21 cellular contexts compared by ENCODE assay signal in genomic region chr3:78244136-78244535, GRCh38.
DNase-seq lines count a peak whose midpoint lies in the region; FAIRE-seq and TF ChIP-seq lines count a peak whose summit lies in the region.
"Had no signal": no experiment of that assay in that cellular context is flagged by ENCODE, and none has a peak within 500 bp of the region (broad histone marks: within the 10 kb centered on the region; RNA-seq: fewer than 3 reads in every experiment).

No MANE protein-coding gene starts in this region.

- H3K9ac ChIP-seq in neuronal stem cell (ENCODE audit: low read depth, low read length, poor library complexity), result no peak overlapping the region
- H3K9ac ChIP-seq: BLaER1 had no signal

- FAIRE-seq in GM19239 (lab: Jason Lieb, UNC), result no peak
- FAIRE-seq: D721Med, G401.6, GM12891 had no signal

- H3K4me3 ChIP-seq in neuronal stem cell (ENCODE audit: low read length in 2 of 2), result no peak overlapping the region
- H3K4me3 ChIP-seq in WERI-Rb-1 (ENCODE audit: low read depth, low read length), result no peak overlapping the region
- H3K4me3 ChIP-seq in uterus, result no peak overlapping the region
- H3K4me3 ChIP-seq: BLaER1 had no signal

- WGBS in neuronal stem cell (ENCODE audit: extremely low coverage in 2 of 2, insufficient read length in 2 of 2, insufficient replicate concordance in 1 of 2), 2 donors, result no CpG with 5 or more reads among the region's 2 CpGs

- H2AFZ ChIP-seq in neuronal stem cell (ENCODE audit: low read length), result peak overlapping the region; percentile 29

- H3K18ac ChIP-seq in neuronal stem cell (ENCODE audit: low read length), result no peak overlapping the region

- H3K4ac ChIP-seq in neuronal stem cell (ENCODE audit: low read length), result no peak overlapping the region

- H3K4me2 ChIP-seq in neuronal stem cell (ENCODE audit: insufficient read depth, low read length, poor library complexity, severe bottlenecking), result no peak overlapping the region
- H3K4me2 ChIP-seq: BLaER1 had no signal

- TF ChIP-seq CTCF in WERI-Rb-1 (IDR thresholded peaks at IDR 0.05; ENCODE audit: low read depth, low read length) (no peak), uterus (IDR thresholded peaks at IDR 0.05) (no peak)

- H3K27ac ChIP-seq in neuronal stem cell (replicated peaks; ENCODE audit: low read length), result no peak overlapping the region
- H3K27ac ChIP-seq in WERI-Rb-1, result no peak overlapping the region
- no peak overlapping the region for H3K27ac ChIP-seq in uterus
- H3K27ac ChIP-seq: BLaER1 had no signal

- peak; percentile 59 for DNase-seq in OCI-M1 (lab: John Stamatoyannopoulos, UW)
- peak; percentile 54 for DNase-seq in amniotic epithelial cell (ENCODE audit: low read depth)
- no peak for DNase-seq in neuronal stem cell (ENCODE audit: low spot score)
- no peak for DNase-seq in WERI-Rb-1
- DNase-seq in GM19239 (ENCODE audit: insufficient read length, low spot score), result no peak
- no peak for DNase-seq in uterus
- DNase-seq: 8988T; ACHN; BE2C; C1 segment of cervical spinal cord; Caco-2; Calu3; CD4-positive, alpha-beta memory T cell; CD4-positive, CD25-positive, alpha-beta regulatory T cell; CD8-positive, alpha-beta memory T cell; DMS79 treated with DMSO at 0.1 percent for 48 hours; GF-D8 had no signal

- peaks cover 5 to 6% of the 10 kb centered on the region in 2 donors for H3K9me3 ChIP-seq in neuronal stem cell (replicated peaks in 1 of 2; ENCODE audit: control insufficient read depth in 2 of 2, insufficient read depth in 1 of 2, low read depth in 1 of 2, low read length in 2 of 2)
- H3K9me3 ChIP-seq in WERI-Rb-1 (ENCODE audit: severe bottlenecking), result peaks cover 3% of the 10 kb centered on the region
- H3K9me3 ChIP-seq in uterus, result no peaks in the 10 kb centered on the region
- H3K9me3 ChIP-seq: BE2C, Caco-2 had no signal

- H4K91ac ChIP-seq in neuronal stem cell (ENCODE audit: low read depth, low read length, poor library complexity), result no peak overlapping the region

- no peaks in the 10 kb centered on the region for H3K27me3 ChIP-seq in neuronal stem cell (ENCODE audit: control insufficient read depth in 3 of 3, insufficient read depth in 3 of 3, low read depth in 1 of 3, low read length in 3 of 3)
- H3K27me3 ChIP-seq in WERI-Rb-1 (ENCODE audit: insufficient read depth, low read depth, severe bottlenecking), result no peaks in the 10 kb centered on the region
- no peaks in the 10 kb centered on the region for H3K27me3 ChIP-seq in uterus
- H3K27me3 ChIP-seq: BE2C, BLaER1 had no signal

- no peak overlapping the region for H2BK5ac ChIP-seq in neuronal stem cell (ENCODE audit: low read length)

- H3K79me1 ChIP-seq in neuronal stem cell (ENCODE audit: low read depth, low read length), result no peaks in the 10 kb centered on the region

- no peak for TF ChIP-seq POLR2A in uterus (IDR thresholded peaks at IDR 0.05)

- no peak overlapping the region for H2BK12ac ChIP-seq in neuronal stem cell (ENCODE audit: low read length)

- no peak overlapping the region for H4K8ac ChIP-seq in neuronal stem cell (ENCODE audit: low read depth, low read length)

- intact Hi-C loops in uterus (cut with DNase I; ENCODE audit: low total_unique reads), result no loop called here

- H3K36me3 ChIP-seq in neuronal stem cell (replicated peaks in 1 of 2; ENCODE audit: control insufficient read depth in 2 of 2, insufficient read depth in 2 of 2, low read length in 2 of 2) (no peaks in the 10 kb centered on the region), WERI-Rb-1 (no peaks in the 10 kb centered on the region), uterus (no peaks in the 10 kb centered on the region)
- H3K36me3 ChIP-seq: BE2C, BLaER1 had no signal

- H3K14ac ChIP-seq in neuronal stem cell (ENCODE audit: low read length), result no peak overlapping the region

- no peak overlapping the region for H2AK5ac ChIP-seq in neuronal stem cell (ENCODE audit: low read depth, low read length)

- H3K23ac ChIP-seq in neuronal stem cell (ENCODE audit: low read depth, low read length, poor library complexity), result no peak overlapping the region

- H2BK120ac ChIP-seq in neuronal stem cell (ENCODE audit: low read depth, low read length), result no peak overlapping the region

- H2BK15ac ChIP-seq in neuronal stem cell (ENCODE audit: low read length), result no peak overlapping the region

- H3K4me1 ChIP-seq in neuronal stem cell (ENCODE audit: control insufficient read depth in 2 of 2, insufficient read depth in 1 of 2, low read depth in 1 of 2, low read length in 2 of 2) (no peaks in the 10 kb centered on the region), uterus (no peaks in the 10 kb centered on the region)
- H3K4me1 ChIP-seq: BE2C, BLaER1, Caco-2 had no signal

Comparison
In these comparisons a context has a peak if more than half of its experiments do, and no peak if none do; other contexts are left out.
1. DNase-seq: peak in OCI-M1 (single experiment) and amniotic epithelial cell (single experiment); none in neuronal stem cell (single experiment), WERI-Rb-1 (single experiment), GM19239 (single experiment) and uterus (0 of 2).